9 cellular contexts compared by ENCODE assay signal in genomic region chr9:38621434-38622082, GRCh38. TPM values are rescaled to one million over a fixed set of nuclear protein-coding genes. Genes with fewer than 3 reads are reported as not detected.
A peak's percentile ranks its signal among the peaks of the same experiment; 100 is the strongest.
DNase-seq lines count a peak whose midpoint lies in the region; ATAC-seq and TF ChIP-seq lines count a peak whose summit lies in the region.
"Had no signal": no experiment of that assay in that cellular context is flagged by ENCODE, and none has a peak within 500 bp of the region (broad histone marks: within the 10 kb centered on the region; RNA-seq: fewer than 3 reads in every experiment).

No MANE protein-coding gene starts in this region.

- peaks cover 38 to 61% (median 60%) of the 10 kb centered on the region in 3 donors for H3K27me3 Mint-ChIP-seq in naive B cell
- peaks cover 23% of the 10 kb centered on the region for H3K27me3 Mint-ChIP-seq in HFFc6 (ENCODE audit: insufficient read depth)

- H3K4me1 Mint-ChIP-seq in naive B cell (peaks cover 5 to 14% (median 13%) of the 10 kb centered on the region in 3 donors), HFFc6 (ENCODE audit: low read depth) (no peaks in the 10 kb centered on the region)

- ATAC-seq in GM19395 (IDR thresholded peaks at IDR 0.05; ENCODE audit: unreplicated experiment) (peak; percentile 40), naive B cell (ENCODE audit: low read depth in 2 of 2) (peak in 1 of 2 donors; percentile 37), thoracic aorta (ENCODE audit: insufficient number of reproducible peaks, low FRiP score, low read depth) (no peak)

- peaks cover 8% of the 10 kb centered on the region; the same call in 1 of the 2 replicates for H3K4me1 ChIP-seq in HUES48 (ENCODE audit: control insufficient read depth, insufficient read depth, low read length)
- H3K4me1 ChIP-seq in thoracic aorta (ENCODE audit: control insufficient read depth in 1 of 2, low read depth in 2 of 2) = peaks cover 11 to 25% of the 10 kb centered on the region in 2 donors

- H3K27ac Mint-ChIP-seq in naive B cell (no peak overlapping the region), HFFc6 (no peak overlapping the region)

- no peaks in the 10 kb centered on the region for H3K36me3 ChIP-seq in HUES48 (ENCODE audit: control insufficient read depth, insufficient read depth, low read length)
- no peaks in the 10 kb centered on the region for H3K36me3 ChIP-seq in thoracic aorta

- H3K9me3 Mint-ChIP-seq in naive B cell = peaks cover 3 to 37% (median 26%) of the 10 kb centered on the region in 7 donors
- H3K9me3 Mint-ChIP-seq in HFFc6 = peaks cover 6% of the 10 kb centered on the region

- H3K4me3 Mint-ChIP-seq in naive B cell (peak overlapping the region in 5 of 8 donors; percentile 32 to 76 (median 55)), HFFc6 (no peak overlapping the region)

- H3K9ac ChIP-seq in HUES48 (ENCODE audit: low read depth, low read length) = no peak overlapping the region

- no peak for TF ChIP-seq CTCF in thoracic aorta (IDR thresholded peaks at IDR 0.05)
- TF ChIP-seq CTCF in HFFc6 (IDR thresholded peaks at IDR 0.05) = no peak

- peaks cover 5 to 20% of the 10 kb centered on the region in 2 donors for H3K36me3 Mint-ChIP-seq in naive B cell
- 0 out of 2 replicates have a peak, but pooled peaks cover 5% of the 10 kb centered on the region for H3K36me3 Mint-ChIP-seq in HFFc6 (ENCODE audit: low read depth)

- DNase-seq in activated CD4-positive, alpha-beta T cell treated with anti-CD3 and anti-CD28 coated beads for 48 hours = peak; percentile 59
- peak; percentile 35 for DNase-seq in effector CD4-positive, alpha-beta T cell
- DNase-seq in naive B cell (no peak), thoracic aorta (ENCODE audit: low spot score) (no peak), HFFc6 (no peak), NCI-H226 (no peak)

- peak overlapping the region; percentile 82 for H3K4me3 ChIP-seq in HUES48 (ENCODE audit: low read depth, low read length)
- peak overlapping the region; percentile 66 for H3K4me3 ChIP-seq in thoracic aorta

- peaks cover 8% of the 10 kb centered on the region for H3K9me3 ChIP-seq in HUES48 (ENCODE audit: control insufficient read depth, insufficient read depth, low read length)
- peaks cover 5% of the 10 kb centered on the region for H3K9me3 ChIP-seq in thoracic aorta

- no peak overlapping the region for H3K27ac ChIP-seq in HUES48 (ENCODE audit: low read depth, low read length)
- H3K27ac ChIP-seq in thoracic aorta = no peak overlapping the region
- H3K27ac ChIP-seq: SK-N-MC had no signal

- H3K27me3 ChIP-seq in HUES48 (ENCODE audit: control insufficient read depth, insufficient read depth, low read length) (peaks cover 41% of the 10 kb centered on the region), thoracic aorta (replicated peaks; ENCODE audit: insufficient read depth) (peaks cover 15% of the 10 kb centered on the region)

RNA-seq across cellular contexts. Expression of gene ANKRD18A, which starts 1.2 kb away (rescaled TPM):
- polyA plus RNA-seq in naive B cell (ENCODE audit: low read depth in 6 of 6) = not detected
- total RNA-seq in thoracic aorta = not detected
- total RNA-seq in HFFc6 (2021; fragmentation: NEBNext Ultra II Directional; extraction: Animal tissue kit (Norgen Biotek cat#: 25700)) = 1 to 10 TPM in 2 of 6 experiments, not detected in 4; 1.7 to 2.9 TPM

Comparison
In these comparisons a context has a peak if more than half of its experiments do, and no peak if none do; other contexts are left out.
1. DNase-seq: peak in activated CD4-positive, alpha-beta T cell treated with anti-CD3 and anti-CD28 coated beads for 48 hours (single experiment) and effector CD4-positive, alpha-beta T cell (single experiment); none in naive B cell (single experiment), thoracic aorta (single experiment), HFFc6 (single experiment) and NCI-H226 (single experiment).